In the genomic region with DNA sequence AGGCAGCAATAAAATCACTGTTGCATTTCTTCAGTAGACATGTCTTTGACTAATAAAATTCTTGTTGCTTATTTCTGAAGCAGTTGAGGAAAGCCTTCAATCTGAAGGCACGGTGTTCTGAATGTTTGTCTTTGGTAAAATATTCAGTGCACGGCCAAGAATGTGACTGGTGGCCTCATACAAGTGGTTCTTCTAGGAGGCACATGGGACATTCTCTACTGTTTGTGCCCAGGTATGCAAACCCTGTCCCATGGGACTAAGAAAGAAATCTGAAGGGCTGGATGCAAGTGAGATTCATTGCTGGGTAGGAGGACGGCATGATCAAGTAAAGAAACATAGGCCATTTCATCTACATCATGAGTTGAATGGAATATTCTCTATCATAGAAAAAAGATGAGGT, we compare ENCODE assay signal across 5 cellular contexts.
"Had no signal": no experiment of that assay in that cellular context is flagged by ENCODE, and none has a peak within 500 bp of the region (broad histone marks: within the 10 kb centered on the region; RNA-seq: fewer than 3 reads in every experiment).

No MANE protein-coding gene starts in this region.

- ATAC-seq: HepG2 had no signal

- H3K27ac ChIP-seq: GM23248 had no signal

- H3K4me3 ChIP-seq: GM23248 had no signal

- DNase-seq: GM23248, H9, HCEC 1CT, KBM-7 had no signal
